16 cellular contexts compared by ENCODE assay signal in the genomic region with DNA sequence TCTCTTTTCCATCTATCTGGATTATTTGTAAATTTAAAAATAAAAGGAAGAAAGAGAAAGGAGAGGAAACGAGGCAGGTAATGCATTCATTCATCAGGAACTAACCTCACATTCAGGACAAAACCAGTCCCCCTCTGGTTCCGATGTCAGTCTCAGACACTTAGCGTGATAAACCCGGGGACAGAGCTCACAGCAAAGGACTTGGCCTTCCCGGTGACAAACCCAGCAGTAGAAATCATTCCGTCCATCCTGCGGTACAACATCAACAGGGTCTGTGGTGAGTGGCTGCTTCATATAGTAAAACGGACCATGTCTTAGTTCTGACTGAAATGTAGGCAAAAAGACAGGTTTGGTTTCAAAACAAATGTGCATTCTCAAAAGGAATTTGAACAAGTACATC. TPM values are rescaled to one million over a fixed set of nuclear protein-coding genes. Genes with fewer than 3 reads are reported as not detected.
DNase-seq lines count a peak whose midpoint lies in the region; ATAC-seq, FAIRE-seq and TF ChIP-seq lines count a peak whose summit lies in the region.
"Had no signal": no experiment of that assay in that cellular context is flagged by ENCODE, and none has a peak within 500 bp of the region (broad histone marks: within the 10 kb centered on the region; RNA-seq: fewer than 3 reads in every experiment).

No MANE protein-coding gene starts in this region.

- H3K36me3 ChIP-seq in GM23338 (ENCODE audit: insufficient read depth) (peaks cover 35% of the 10 kb centered on the region), neural progenitor cell (peaks cover 16% of the 10 kb centered on the region)

- no peak for FAIRE-seq in H54 (lab: Jason Lieb, UNC)

- H3F3A ChIP-seq in GM23338 (replicated peaks; ENCODE audit: low read depth) (peaks cover 20% of the 10 kb centered on the region), neural progenitor cell (ENCODE audit: low read depth) (no peaks in the 10 kb centered on the region)

- H3K27me3 Mint-ChIP-seq in GM23338 (ENCODE audit: insufficient read depth, low read depth, poor library complexity) (peaks cover 10% of the 10 kb centered on the region), neural progenitor cell (ENCODE audit: insufficient read depth, low read depth) (no peaks in the 10 kb centered on the region), glutamatergic neuron (ENCODE audit: unreplicated experiment) (peaks cover 6% of the 10 kb centered on the region)
- H3K27me3 Mint-ChIP-seq: CD4-positive, CD25-positive, alpha-beta regulatory T cell had no signal

- H3K9me2 ChIP-seq in GM23338 (ENCODE audit: insufficient read depth): no peaks in the 10 kb centered on the region

- intact Hi-C loops in dorsolateral prefrontal cortex (cut with DNase I): no loop called here

- H3K36me3 Mint-ChIP-seq in GM23338 (ENCODE audit: low read depth) (peaks cover 97% of the 10 kb centered on the region), neural progenitor cell (peaks cover 59% of the 10 kb centered on the region), glutamatergic neuron (ENCODE audit: unreplicated experiment) (no peaks in the 10 kb centered on the region)

- H3K27ac ChIP-seq in GM23338 (ENCODE audit: low read depth): peak overlapping the region; percentile 90
- H3K27ac ChIP-seq in dorsolateral prefrontal cortex: peak overlapping the region in 44 of 59 donors; percentile 3 to 93 (median 84)
- H3K27ac ChIP-seq in neural progenitor cell: peak overlapping the region; percentile 43
- H3K27ac ChIP-seq: 22Rv1; BLaER1 treated with 17β-estradiol and CSF1 and Interleukin-3, amounts not matched to agents 10 nM and 100 nM; GM23248; HL-60 had no signal

- no peak for ATAC-seq in GM23338
- ATAC-seq: HCT116 had no signal

- DNase-seq in activated effector memory CD4-positive, alpha-beta T cell treated with anti-CD3 and anti-CD28 coated beads, Interleukin-2, amount 50 U/mL, for 16 hours: peak; percentile 8
- no peak for DNase-seq in activated effector memory CD4-positive, alpha-beta T cell treated with Interleukin-2 at 50 U/mL for 16 hours
- DNase-seq in GM23338 (ENCODE audit: low spot score) (no peak), dorsolateral prefrontal cortex (no peak), neural progenitor cell (ENCODE audit: low spot score) (no peak), HK-2 (ENCODE audit: unreplicated experiment) (no peak), H54 (ENCODE audit: insufficient read length, low spot score) (no peak), glutamatergic neuron (no peak)
- DNase-seq: AML-193; CD4-positive, CD25-positive, alpha-beta regulatory T cell; DMS53; GM23248 had no signal

- peak overlapping the region; percentile 41; the same call in 1 of the 2 replicates for H3K27ac Mint-ChIP-seq in GM23338
- no peak overlapping the region for H3K27ac Mint-ChIP-seq in neural progenitor cell
- no peak overlapping the region for H3K27ac Mint-ChIP-seq in glutamatergic neuron (ENCODE audit: unreplicated experiment)

- H3K9me3 ChIP-seq in neural progenitor cell (ENCODE audit: low read depth): no peaks in the 10 kb centered on the region

- H3K9me3 Mint-ChIP-seq in GM23338 (no peaks in the 10 kb centered on the region; the same call in 2 of the 3 replicates), neural progenitor cell (no peaks in the 10 kb centered on the region), glutamatergic neuron (ENCODE audit: unreplicated experiment) (peaks cover 2% of the 10 kb centered on the region)
- H3K9me3 Mint-ChIP-seq: CD4-positive, CD25-positive, alpha-beta regulatory T cell had no signal

- H3K4me2 ChIP-seq in GM23338: no peak overlapping the region
- no peak overlapping the region for H3K4me2 ChIP-seq in neural progenitor cell
- H3K4me2 ChIP-seq: BLaER1 treated with 17β-estradiol and CSF1 and Interleukin-3, amounts not matched to agents 10 nM and 100 nM had no signal

- TF ChIP-seq POLR2A in H54 (IDR thresholded peaks at IDR 0.05; ENCODE audit: low read depth, low read length): no peak

- no peak overlapping the region for H2AFZ ChIP-seq in GM23338
- no peak overlapping the region for H2AFZ ChIP-seq in neural progenitor cell (replicated peaks)
- H2AFZ ChIP-seq: GM23248 had no signal

- H3K4me1 ChIP-seq in GM23338 (ENCODE audit: insufficient read depth) (peaks cover 20% of the 10 kb centered on the region), neural progenitor cell (no peaks in the 10 kb centered on the region)

- no peaks in the 10 kb centered on the region for H3K27me3 ChIP-seq in GM23338 (ENCODE audit: insufficient read depth)
- no peaks in the 10 kb centered on the region for H3K27me3 ChIP-seq in dorsolateral prefrontal cortex
- no peaks in the 10 kb centered on the region for H3K27me3 ChIP-seq in neural progenitor cell
- H3K27me3 ChIP-seq: BLaER1 treated with 17β-estradiol and CSF1 and Interleukin-3, amounts not matched to agents 10 nM and 100 nM had no signal

- H3K4me3 ChIP-seq in GM23338 (no peak overlapping the region), dorsolateral prefrontal cortex (no peak overlapping the region), neural progenitor cell (no peak overlapping the region)
- H3K4me3 ChIP-seq: BLaER1 treated with 17β-estradiol and CSF1 and Interleukin-3, amounts not matched to agents 10 nM and 100 nM; GM23248 had no signal

- TF ChIP-seq CTCF in GM23338 (conservative IDR thresholded peaks at IDR 0.05; ENCODE audit: low read depth in 2 of 2) (no peak), dorsolateral prefrontal cortex (IDR thresholded peaks at IDR 0.05 in 54 of 56, conservative IDR thresholded peaks at IDR 0.05 in 2 of 56; ENCODE audit: low read depth in 1 of 56, partially characterized antibody in 56 of 56) (no peak), neural progenitor cell (IDR thresholded peaks at IDR 0.05) (no peak), glutamatergic neuron (IDR thresholded peaks at IDR 0.05; ENCODE audit: partially characterized antibody, unreplicated experiment) (no peak)

- H3K4me1 Mint-ChIP-seq in GM23338 (peaks cover 16% of the 10 kb centered on the region), neural progenitor cell (no peaks in the 10 kb centered on the region), glutamatergic neuron (ENCODE audit: low read depth, unreplicated experiment) (peaks cover 7% of the 10 kb centered on the region)

- no peak overlapping the region for H3K9ac ChIP-seq in neural progenitor cell
- H3K9ac ChIP-seq: BLaER1 treated with 17β-estradiol and CSF1 and Interleukin-3, amounts not matched to agents 10 nM and 100 nM; GM23248 had no signal

- H4K20me1 ChIP-seq in GM23338 (replicated peaks; ENCODE audit: insufficient read depth): peaks cover 8% of the 10 kb centered on the region
- H4K20me1 ChIP-seq in neural progenitor cell (ENCODE audit: low read depth): peaks cover 2% of the 10 kb centered on the region

- H3K79me2 ChIP-seq in GM23338 (replicated peaks; ENCODE audit: insufficient read depth): peaks cover 99% of the 10 kb centered on the region
- peaks cover 92% of the 10 kb centered on the region for H3K79me2 ChIP-seq in neural progenitor cell (ENCODE audit: low read depth)

- H3K4me3 Mint-ChIP-seq in GM23338 (no peak overlapping the region), neural progenitor cell (no peak overlapping the region), glutamatergic neuron (ENCODE audit: unreplicated experiment) (no peak overlapping the region)
- H3K4me3 Mint-ChIP-seq: CD4-positive, CD25-positive, alpha-beta regulatory T cell had no signal

TF ChIP-seq in GM23338, 12 proteins besides CTCF, POLR2A, EP300 and RAD21 (continues in another document):
- no peak for TF ChIP-seq EZH2 (IDR thresholded peaks at IDR 0.05; ENCODE audit: low read depth, unreplicated experiment)
- TF ChIP-seq JUNB (IDR thresholded peaks at IDR 0.05; ENCODE audit: unreplicated experiment): no peak
- no peak for TF ChIP-seq ETS1 (IDR thresholded peaks at IDR 0.05)
- TF ChIP-seq STAT1 (IDR thresholded peaks at IDR 0.05; ENCODE audit: unreplicated experiment): no peak
- TF ChIP-seq ZNF331 (CRISPR knock-in tag; IDR thresholded peaks at IDR 0.05; ENCODE audit: low read depth): no peak
- TF ChIP-seq NANOG (IDR thresholded peaks at IDR 0.05; ENCODE audit: borderline replicate concordance): no peak
- no peak for TF ChIP-seq EZH2phosphoT487 (IDR thresholded peaks at IDR 0.05; ENCODE audit: unreplicated experiment)
- TF ChIP-seq POLR2AphosphoS5 (IDR thresholded peaks at IDR 0.05; ENCODE audit: low read depth): no peak
- TF ChIP-seq ZNF114 (CRISPR knock-in tag; IDR thresholded peaks at IDR 0.05): no peak

RNA-seq across cellular contexts. Expression of gene ZMYND8, which starts 57.9 kb away (rescaled TPM):
- total RNA-seq in GM23338 (2014; rRNA removed; shearing (Covaris generic)): 64.2 and 70.9 TPM in 2 replicates
- polyA plus RNA-seq in GM23338 (2016; fragmentation: Nextera tagmentation; extraction: Ambion mirVana): 122 and 128 TPM in 2 replicates
- total RNA-seq in dorsolateral prefrontal cortex (100 to 1,000 TPM in 82 of 120 experiments, 10 to 100 TPM in 38; 67.0 to 236 (median 109) TPM), neural progenitor cell (ENCODE audit: low replicate concordance) (59.0 and 59.4 TPM in 2 replicates), glutamatergic neuron (ENCODE audit: unreplicated experiment) (116 TPM)
